1 cellular context compared by ENCODE assay signal in genomic region chr2:63056309-63057065, GRCh38.
TF ChIP-seq lines count a peak whose summit lies in the region.

No MANE protein-coding gene starts in this region.

TF ChIP-seq in H1, 55 proteins besides CTCF, POLR2A, EP300 and RAD21 (continued from another document):
- 0 out of 2 replicates have a peak, but pooled peaks have one; percentile 23 for TF ChIP-seq TCF12 (IDR thresholded peaks at IDR 0.05; ENCODE audit: low read depth, low read length)
- no peak for TF ChIP-seq TBP (IDR thresholded peaks at IDR 0.05; ENCODE audit: low read depth, low read length)
- TF ChIP-seq SP1 (IDR thresholded peaks at IDR 0.05; ENCODE audit: low read depth, low read length), result 0 out of 2 replicates have a peak, but pooled peaks have one; percentile 17
- no peak for TF ChIP-seq CBX5 (IDR thresholded peaks at IDR 0.05; ENCODE audit: low read depth, low read length)
- peak; percentile 79 for TF ChIP-seq RNF2 (IDR thresholded peaks at IDR 0.05; ENCODE audit: borderline replicate concordance, low read depth, low read length, missing control alignments, poor library complexity, severe bottlenecking)
- TF ChIP-seq EZH2 (IDR thresholded peaks at IDR 0.05; ENCODE audit: low read depth, low read length, severe bottlenecking), result peak; percentile 61
- no peak for TF ChIP-seq BRCA1 (IDR thresholded peaks at IDR 0.05; ENCODE audit: low read depth, low read length)
- no peak for TF ChIP-seq FOSL1 (IDR thresholded peaks at IDR 0.05; ENCODE audit: insufficient read depth, low read depth, low read length)
- peak; percentile 49 for TF ChIP-seq SUZ12 (IDR thresholded peaks at IDR 0.05; ENCODE audit: low read length)
- no peak for TF ChIP-seq ATF2 (IDR thresholded peaks at IDR 0.05; ENCODE audit: low read length)
TF ChIP-seq in H1: peak in this region for 8.
